1 cellular context compared by ENCODE assay signal in genomic region chr19:44212250-44212864, GRCh38.
TF ChIP-seq lines count a peak whose summit lies in the region.

TSS of gene ZNF227 (plus strand) at chr19:44212532. CDS start at chr19:44217793, 5,261 bp downstream.

TF ChIP-seq in GM12878, 131 proteins besides CTCF, POLR2A, EP300 and RAD21 (continued from another document):
- TF ChIP-seq MLLT1 (IDR thresholded peaks at IDR 0.05) (peak; percentile 63; the same call in 1 of the 2 replicates), NR2C1 (IDR thresholded peaks at IDR 0.05) (peak; percentile 94), CBFB (IDR thresholded peaks at IDR 0.05; ENCODE audit: low read depth) (peak; percentile 54; the same call in 1 of the 2 replicates), ELK1 (IDR thresholded peaks at IDR 0.05; ENCODE audit: low read depth, low read length) (peak; percentile 87), SPI1 (IDR thresholded peaks at IDR 0.05; ENCODE audit: borderline replicate concordance, insufficient read depth, low read depth, low read length) (peak; percentile 52; the same call in 1 of the 2 replicates), IKZF1 (conservative IDR thresholded peaks at IDR 0.05) (peak; percentile 98), TCF3 (IDR thresholded peaks at IDR 0.05; ENCODE audit: borderline replicate concordance, insufficient read depth, low read depth, low read length) (0 out of 2 replicates have a peak, but pooled peaks have one; percentile 14), SIN3A (IDR thresholded peaks at IDR 0.05; ENCODE audit: low read depth, low read length) (peak; percentile 72), E4F1 (IDR thresholded peaks at IDR 0.05; ENCODE audit: borderline replicate concordance, partially characterized antibody) (peak; percentile 64), SMAD1 (IDR thresholded peaks at IDR 0.05; ENCODE audit: low read depth, partially characterized antibody) (no peak), IRF5 (IDR thresholded peaks at IDR 0.05; ENCODE audit: borderline replicate concordance) (no peak; the same call in 1 of the 2 replicates), CREB1 (IDR thresholded peaks at IDR 0.05; ENCODE audit: low read depth) (peak; percentile 32; the same call in 1 of the 2 replicates), IKZF2 (IDR thresholded peaks at IDR 0.05) (peak; percentile 69 to 75), ATF3 (IDR thresholded peaks at IDR 0.05; ENCODE audit: borderline replicate concordance, extremely low read depth, low read depth, low read length) (no peak), SREBF1 (IDR thresholded peaks at IDR 0.05; ENCODE audit: low read length) (peak; percentile 82), NBN (IDR thresholded peaks at IDR 0.05) (peak; percentile 80), POU2F2 (IDR thresholded peaks at IDR 0.05; ENCODE audit: borderline replicate concordance, low read depth, low read length) (peak; percentile 57; the same call in 2 of the 3 replicates), ATF7 (IDR thresholded peaks at IDR 0.05; ENCODE audit: low read depth) (peak; percentile 76), ZBTB40 (IDR thresholded peaks at IDR 0.05; ENCODE audit: borderline replicate concordance) (peak; percentile 97), RBBP5 (conservative IDR thresholded peaks at IDR 0.05) (peak; percentile 79; the same call in 1 of the 2 replicates), DPF2 (IDR thresholded peaks at IDR 0.05) (no peak; the same call in 1 of the 2 replicates), POLR2AphosphoS5 (IDR thresholded peaks at IDR 0.05; ENCODE audit: low read length) (peak; percentile 84), RFX5 (IDR thresholded peaks at IDR 0.05; ENCODE audit: low read depth, low read length) (0 out of 2 replicates have a peak, but pooled peaks have one; percentile 26), YY1 (IDR thresholded peaks at IDR 0.05; ENCODE audit: low read depth, low read length) (peak; percentile 94), NKRF (conservative IDR thresholded peaks at IDR 0.05) (peak; percentile 77), RUNX3 (IDR thresholded peaks at IDR 0.05; ENCODE audit: low read length) (peak; percentile 52)
